In the genomic region with DNA sequence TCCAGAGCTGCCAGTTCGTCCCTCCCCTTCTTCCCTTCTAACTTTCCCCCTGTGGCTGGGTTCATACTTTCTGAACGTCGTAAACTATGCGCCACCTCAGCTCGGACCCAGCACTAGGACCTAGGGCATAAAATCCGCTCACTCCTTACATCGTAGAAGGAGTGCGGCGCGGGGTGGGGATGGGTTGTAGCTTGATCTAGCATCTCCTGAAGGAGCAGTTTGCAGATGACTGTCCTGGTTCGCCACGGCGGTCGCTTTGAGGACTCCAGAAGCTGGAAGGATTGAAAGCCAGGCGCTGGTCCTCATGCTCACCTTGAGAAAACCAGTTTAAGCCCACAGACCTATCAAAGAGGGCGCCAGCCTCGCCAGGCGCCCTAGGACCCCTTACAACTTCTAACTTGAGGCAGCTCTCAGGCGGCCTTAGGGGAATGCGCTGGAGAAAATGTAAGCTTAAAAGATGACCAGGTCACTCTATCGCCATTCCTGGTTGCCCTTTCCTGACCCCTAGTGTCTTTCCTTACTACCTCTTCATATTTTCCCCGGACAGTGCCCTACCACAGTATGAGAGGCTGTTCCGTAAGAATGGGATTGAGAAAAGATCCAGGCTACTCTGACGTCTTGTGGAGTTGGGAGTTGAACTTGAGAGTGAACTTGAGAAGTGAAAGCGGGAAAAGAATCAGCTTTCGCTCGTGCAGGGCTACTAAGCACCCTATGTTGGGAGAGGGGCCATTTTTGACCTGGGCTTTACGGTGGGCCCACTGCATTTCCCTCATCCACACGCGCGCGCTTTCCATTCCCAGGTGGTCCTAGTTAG, we compare ENCODE assay signal across 10 cellular contexts. TPM values are rescaled to one million over a fixed set of nuclear protein-coding genes. Genes with fewer than 3 reads are reported as not detected.
A peak's percentile ranks its signal among the peaks of the same experiment; 100 is the strongest.
DNase-seq lines count a peak whose midpoint lies in the region; ATAC-seq and TF ChIP-seq lines count a peak whose summit lies in the region.
"Had no signal": no experiment of that assay in that cellular context is flagged by ENCODE, and none has a peak within 500 bp of the region (broad histone marks: within the 10 kb centered on the region; RNA-seq: fewer than 3 reads in every experiment).

No MANE protein-coding gene starts in this region.

- H3K36me3 Mint-ChIP-seq in naive thymus-derived CD8-positive, alpha-beta T cell, result peaks cover 0 to 4% (median 0%) of the 10 kb centered on the region in 3 donors

- DNase-seq in cardiac muscle cell (ENCODE audit: low read depth in 1 of 2, low spot score in 1 of 2), result peak; percentile 16 to 20
- DNase-seq in left ventricle myocardium superior, result no peak
- DNase-seq in naive thymus-derived CD8-positive, alpha-beta T cell, result no peak
- no peak for DNase-seq in uterus
- DNase-seq in NCI-H1436 (lab: John Stamatoyannopoulos, UW), result no peak
- DNase-seq in NCI-H524 (lab: John Stamatoyannopoulos, UW), result no peak
- DNase-seq: COR-L47 had no signal

- TF ChIP-seq POLR2A in uterus (IDR thresholded peaks at IDR 0.05), result no peak

- peaks cover 24 to 73% (median 52%) of the 10 kb centered on the region in 5 donors for H3K27me3 Mint-ChIP-seq in naive thymus-derived CD8-positive, alpha-beta T cell

- H3K4me3 Mint-ChIP-seq in naive thymus-derived CD8-positive, alpha-beta T cell, result peak overlapping the region; percentile 54 to 83 (median 73)

- H3K27me3 ChIP-seq in cardiac muscle cell, result peaks cover 93% of the 10 kb centered on the region
- no peaks in the 10 kb centered on the region for H3K27me3 ChIP-seq in endocrine pancreas (ENCODE audit: control insufficient read depth, insufficient read depth, low read length)
- no peaks in the 10 kb centered on the region for H3K27me3 ChIP-seq in uterus

- peaks cover 18 to 39% (median 33%) of the 10 kb centered on the region in 4 donors for H3K4me1 Mint-ChIP-seq in naive thymus-derived CD8-positive, alpha-beta T cell

- H3K9me3 ChIP-seq in cardiac muscle cell (ENCODE audit: low read depth) (no peaks in the 10 kb centered on the region), endocrine pancreas (ENCODE audit: control insufficient read depth, low read length) (no peaks in the 10 kb centered on the region), uterus (no peaks in the 10 kb centered on the region)
- H3K9me3 ChIP-seq: left lung had no signal

- H3K4me3 ChIP-seq in cardiac muscle cell (no peak overlapping the region), endocrine pancreas (ENCODE audit: control insufficient read depth, insufficient read depth, low read length) (peak overlapping the region; percentile 39), uterus (peak overlapping the region; percentile 12 to 36)

- peak overlapping the region; percentile 38 for H3K9ac ChIP-seq in endocrine pancreas (ENCODE audit: control insufficient read depth, insufficient read depth, low read length)

- H3K9me3 Mint-ChIP-seq in naive thymus-derived CD8-positive, alpha-beta T cell, result no peaks in the 10 kb centered on the region

- POLR2A ChIA-PET in naive thymus-derived CD8-positive, alpha-beta T cell (lab: Charles Lee), result no interaction called here

- intact Hi-C loops in left ventricle myocardium superior (cut with micrococcal nuclease), result no loop called here
- intact Hi-C loops in uterus (cut with DNase I; ENCODE audit: low total_unique reads), result no loop called here

- no peak for TF ChIP-seq CTCF in cardiac muscle cell (IDR thresholded peaks at IDR 0.05; ENCODE audit: low read depth, low read length)
- no peak for TF ChIP-seq CTCF in uterus (IDR thresholded peaks at IDR 0.05)

- H3K27ac Mint-ChIP-seq in naive thymus-derived CD8-positive, alpha-beta T cell, result peak overlapping the region in 1 of 10 donors; percentile 34

- ATAC-seq in left ventricle myocardium superior, result no peak
- ATAC-seq in naive thymus-derived CD8-positive, alpha-beta T cell, result no peak
- no peak for ATAC-seq in GM18520 (IDR thresholded peaks at IDR 0.05; ENCODE audit: unreplicated experiment)
- ATAC-seq: left lung had no signal

- H3K36me3 ChIP-seq in cardiac muscle cell (no peaks in the 10 kb centered on the region), endocrine pancreas (ENCODE audit: control insufficient read depth, insufficient read depth, low read length) (no peaks in the 10 kb centered on the region), uterus (no peaks in the 10 kb centered on the region)
- H3K36me3 ChIP-seq: left lung had no signal

- peaks cover 5% of the 10 kb centered on the region for H3K4me1 ChIP-seq in cardiac muscle cell (ENCODE audit: low read depth)
- H3K4me1 ChIP-seq in endocrine pancreas (ENCODE audit: control insufficient read depth, insufficient read depth, low read length), result peaks cover 4% of the 10 kb centered on the region
- H3K4me1 ChIP-seq in uterus, result peaks cover 0 to 9% of the 10 kb centered on the region in 2 donors

- H3K27ac ChIP-seq in cardiac muscle cell (no peak overlapping the region), uterus (no peak overlapping the region)
- H3K27ac ChIP-seq: left lung had no signal

RNA-seq across cellular contexts. Expression of a gene that starts 2.8 kb away (rescaled TPM):
- total RNA-seq in cardiac muscle cell (0.03 and 0.04 TPM in 2 replicates), left ventricle myocardium superior (7.0 TPM), uterus (10 to 100 TPM in 1 of 4 donors, 1 to 10 TPM in 1, under 1 TPM in 2; under 0.01 to 32.1 (median 0.64) TPM)
- polyA plus RNA-seq in cardiac muscle cell, result not detected in 2 replicates
- total RNA-seq in naive thymus-derived CD8-positive, alpha-beta T cell, result not detected
- polyA plus RNA-seq in naive thymus-derived CD8-positive, alpha-beta T cell, result under 1 TPM in 1 of 3 donors, not detected in 2; 0.12 TPM

Comparison
In these comparisons a context has a peak if more than half of its experiments do, and no peak if none do; other contexts are left out.
1. DNase-seq: peak in cardiac muscle cell (2 of 2); none in left ventricle myocardium superior (single experiment), naive thymus-derived CD8-positive, alpha-beta T cell (0 of 10), uterus (0 of 2), NCI-H1436 (single experiment) and NCI-H524 (0 of 2).